In the genomic region with DNA sequence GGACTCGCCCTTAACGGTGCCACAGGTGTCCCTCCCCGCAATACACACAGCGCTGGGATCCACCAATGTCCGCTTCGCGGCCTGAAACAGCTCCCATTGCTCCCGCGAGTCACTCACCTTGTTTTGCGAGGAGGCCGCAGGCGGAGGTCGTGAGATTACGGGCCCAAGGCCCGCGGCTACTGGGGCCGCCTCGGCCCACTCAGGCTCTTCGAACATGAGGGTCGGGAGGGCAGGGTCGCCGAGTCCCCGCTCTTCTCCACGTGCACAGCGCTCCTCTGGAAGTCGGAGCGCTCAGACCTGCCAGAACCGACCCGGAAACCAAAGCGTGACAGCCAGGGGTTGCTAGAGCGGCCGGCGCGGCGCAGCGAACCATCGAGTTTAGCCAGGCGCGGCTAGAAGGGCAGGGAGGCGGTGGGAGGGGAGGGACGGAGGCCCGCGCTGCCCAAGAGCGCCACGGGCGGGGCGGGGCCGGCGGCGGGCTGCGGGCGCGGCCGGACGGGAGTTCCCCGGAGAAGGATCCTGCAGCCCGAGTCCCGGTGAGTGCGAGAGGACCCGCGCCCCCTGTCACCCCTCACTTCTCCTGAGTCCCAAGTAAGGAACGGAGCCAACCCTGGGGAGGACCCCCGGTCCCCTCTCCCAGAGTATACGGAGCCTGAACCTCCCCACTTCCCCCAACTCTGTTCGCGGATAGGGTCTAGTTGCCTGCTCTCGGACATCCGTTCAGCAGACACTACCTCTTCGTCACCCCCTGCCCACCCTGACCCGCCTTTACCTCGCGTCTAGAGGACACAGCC, we compare ENCODE assay signal across 1 cellular context.
A peak's percentile ranks its signal among the peaks of the same experiment; 100 is the strongest.
TF ChIP-seq lines count a peak whose summit lies in the region.

A gene (plus strand): TSS at position 488 of the 794 bp plus-strand sequence. CDS start 498 bp downstream, outside the sequence.
A gene (minus strand): TSS at position 330 of the 794 bp plus-strand sequence. CDS start 114 bp downstream, at position 216.

TF ChIP-seq in Ishikawa, 13 proteins besides CTCF, POLR2A, EP300 and RAD21 (continued from another document):
- TF ChIP-seq, protein P1, sequence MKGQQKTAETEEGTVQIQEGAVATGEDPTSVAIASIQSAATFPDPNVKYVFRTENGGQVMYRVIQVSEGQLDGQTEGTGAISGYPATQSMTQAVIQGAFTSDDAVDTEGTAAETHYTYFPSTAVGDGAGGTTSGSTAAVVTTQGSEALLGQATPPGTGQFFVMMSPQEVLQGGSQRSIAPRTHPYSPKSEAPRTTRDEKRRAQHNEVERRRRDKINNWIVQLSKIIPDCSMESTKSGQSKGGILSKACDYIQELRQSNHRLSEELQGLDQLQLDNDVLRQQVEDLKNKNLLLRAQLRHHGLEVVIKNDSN (IDR thresholded peaks at IDR 0.05), result peak; percentile 22; the same call in 1 of the 2 replicates
- TF ChIP-seq EGR1 (IDR thresholded peaks at IDR 0.05), result no peak
- TF ChIP-seq, protein P2, sequence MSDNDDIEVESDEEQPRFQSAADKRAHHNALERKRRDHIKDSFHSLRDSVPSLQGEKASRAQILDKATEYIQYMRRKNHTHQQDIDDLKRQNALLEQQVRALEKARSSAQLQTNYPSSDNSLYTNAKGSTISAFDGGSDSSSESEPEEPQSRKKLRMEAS (IDR thresholded peaks at IDR 0.05), result peak; percentile 95
